8 cellular contexts compared by ENCODE assay signal in genomic region chr14:105480807-105481801, GRCh38. TPM values are rescaled to one million over a fixed set of nuclear protein-coding genes. Genes with fewer than 3 reads are reported as not detected.
DNase-seq lines count a peak whose midpoint lies in the region; ATAC-seq and TF ChIP-seq lines count a peak whose summit lies in the region.

No MANE protein-coding gene starts in this region.

- H3K27me3 ChIP-seq in H7 (ENCODE audit: control insufficient read depth, insufficient read depth, low read length): peaks cover 81% of the 10 kb centered on the region
- peaks cover 2% of the 10 kb centered on the region for H3K27me3 ChIP-seq in osteoblast (ENCODE audit: insufficient read depth, low read length)
- no peaks in the 10 kb centered on the region for H3K27me3 ChIP-seq in thoracic aorta (replicated peaks; ENCODE audit: insufficient read depth)

- ATAC-seq in thoracic aorta (ENCODE audit: insufficient number of reproducible peaks, low FRiP score, low read depth): peak; percentile 61

- H3K9ac ChIP-seq in SK-N-MC (ENCODE audit: insufficient read length): peak overlapping the region; percentile 78

- peaks cover 4% of the 10 kb centered on the region for H3K79me2 ChIP-seq in osteoblast (ENCODE audit: insufficient read depth, low read length)

- H3K4me1 ChIP-seq in osteoblast (ENCODE audit: insufficient read depth, low read length) (peaks cover 27% of the 10 kb centered on the region), thoracic aorta (ENCODE audit: control insufficient read depth in 1 of 2, low read depth in 2 of 2) (peaks cover 36 to 76% of the 10 kb centered on the region in 2 donors)

- H3K4me3 ChIP-seq in H7 (ENCODE audit: insufficient read depth, low read depth, low read length) (peak overlapping the region; percentile 21; the same call in 1 of the 2 replicates), SK-N-MC (peak overlapping the region; percentile 79), osteoblast (ENCODE audit: insufficient read depth, low read length) (peak overlapping the region; percentile 75), thoracic aorta (peak overlapping the region; percentile 81)

- DNase-seq in DMS53 treated with DMSO at 0.1 percent for 48 hours (lab: John Stamatoyannopoulos, UW; ENCODE audit: unreplicated experiment) (peak; percentile 47), H7 (peak; percentile 98), MV-4-11 (lab: John Stamatoyannopoulos, UW) (peak; percentile 76), SK-N-MC (ENCODE audit: low read depth, low spot score) (peak; percentile 55), germinal center (ENCODE audit: low spot score) (peak; percentile 87), osteoblast (ENCODE audit: insufficient read length, low spot score, missing footprints) (peak; percentile 100), thoracic aorta (ENCODE audit: low spot score) (no peak)
- peak; percentile 87 for DNase-seq in activated naive CD4-positive, alpha-beta T cell treated with anti-CD3 and anti-CD28 coated beads, Interleukin-2, amount 50 U/mL, for 16 hours

- H3K27ac ChIP-seq in SK-N-MC (peak overlapping the region; percentile 97), osteoblast (ENCODE audit: low read depth, low read length) (peak overlapping the region; percentile 99), thoracic aorta (peak overlapping the region; percentile 97 to 100)

- H3K4me2 ChIP-seq in osteoblast (ENCODE audit: insufficient read depth, low read length): peak overlapping the region; percentile 94

- peak; percentile 98 for TF ChIP-seq CTCF in osteoblast (IDR thresholded peaks at IDR 0.05; ENCODE audit: extremely low read depth, low read depth, low read length)
- TF ChIP-seq CTCF in thoracic aorta (IDR thresholded peaks at IDR 0.05): peak; percentile 99

- peaks cover 3% of the 10 kb centered on the region for H4K20me1 ChIP-seq in osteoblast (ENCODE audit: insufficient read depth, low read length)

- H3K9me3 ChIP-seq in SK-N-MC (ENCODE audit: low read depth, low read length): no peaks in the 10 kb centered on the region
- H3K9me3 ChIP-seq in osteoblast (ENCODE audit: low read depth, low read length): no peaks in the 10 kb centered on the region
- no peaks in the 10 kb centered on the region for H3K9me3 ChIP-seq in thoracic aorta

- peak overlapping the region; percentile 71 for H2AFZ ChIP-seq in osteoblast (ENCODE audit: low read length)

- H3K36me3 ChIP-seq in H7 (replicated peaks; ENCODE audit: control insufficient read depth, insufficient read depth, low read length) (no peaks in the 10 kb centered on the region), SK-N-MC (ENCODE audit: insufficient read depth, low read length) (peaks cover 8% of the 10 kb centered on the region), osteoblast (ENCODE audit: insufficient read depth, low read length) (no peaks in the 10 kb centered on the region), thoracic aorta (peaks cover 6% of the 10 kb centered on the region)

RNA-seq across cellular contexts. Expression of gene CRIP1, which starts 5.6 kb away (rescaled TPM):
- total RNA-seq in H7 (2014; rRNA removed; shearing (Covaris generic)): 0.96 and 5.4 TPM in 2 replicates
- 5.0 and 8.7 TPM in 2 replicates for total RNA-seq in osteoblast
- total RNA-seq in thoracic aorta: 100 to 1,000 TPM in 1 of 2 donors, 10 to 100 TPM in 1; 75.4 to 325 TPM

RNA-seq across cellular contexts. Expression of gene CRIP2, which starts 6.5 kb away (rescaled TPM):
- 3.7 and 8.7 TPM in 2 replicates for total RNA-seq in H7 (2014; rRNA removed; shearing (Covaris generic))
- total RNA-seq in osteoblast: 31.5 and 43.8 TPM in 2 replicates
- total RNA-seq in thoracic aorta: 100 to 1,000 TPM; 307 to 748 TPM

RNA-seq across cellular contexts. Expression of gene TEDC1, which starts 9.9 kb away (rescaled TPM):
- 24.5 and 28.5 TPM in 2 replicates for total RNA-seq in H7 (2014; rRNA removed; shearing (Covaris generic))
- total RNA-seq in osteoblast (3.2 and 5.1 TPM in 2 replicates), thoracic aorta (10 to 100 TPM in 1 of 2 donors, 1 to 10 TPM in 1; 7.8 to 42.1 TPM)

RNA-seq across cellular contexts. Expression of gene TMEM121, which starts 45.3 kb away (rescaled TPM):
- total RNA-seq in H7 (2014; rRNA removed; shearing (Covaris generic)): 0.67 and 0.80 TPM in 2 replicates
- 1.8 and 2.7 TPM in 2 replicates for total RNA-seq in osteoblast
- total RNA-seq in thoracic aorta: 1 to 10 TPM; 2.6 to 5.5 TPM

Comparison
In these comparisons a context has a peak if more than half of its experiments do, and no peak if none do; other contexts are left out.
1. H3K4me3 ChIP-seq: peak in every context shown above with its lines; median percentile 81 in thoracic aorta; 79 in SK-N-MC; 75 in osteoblast; 21 in H7.